In the genomic region with DNA sequence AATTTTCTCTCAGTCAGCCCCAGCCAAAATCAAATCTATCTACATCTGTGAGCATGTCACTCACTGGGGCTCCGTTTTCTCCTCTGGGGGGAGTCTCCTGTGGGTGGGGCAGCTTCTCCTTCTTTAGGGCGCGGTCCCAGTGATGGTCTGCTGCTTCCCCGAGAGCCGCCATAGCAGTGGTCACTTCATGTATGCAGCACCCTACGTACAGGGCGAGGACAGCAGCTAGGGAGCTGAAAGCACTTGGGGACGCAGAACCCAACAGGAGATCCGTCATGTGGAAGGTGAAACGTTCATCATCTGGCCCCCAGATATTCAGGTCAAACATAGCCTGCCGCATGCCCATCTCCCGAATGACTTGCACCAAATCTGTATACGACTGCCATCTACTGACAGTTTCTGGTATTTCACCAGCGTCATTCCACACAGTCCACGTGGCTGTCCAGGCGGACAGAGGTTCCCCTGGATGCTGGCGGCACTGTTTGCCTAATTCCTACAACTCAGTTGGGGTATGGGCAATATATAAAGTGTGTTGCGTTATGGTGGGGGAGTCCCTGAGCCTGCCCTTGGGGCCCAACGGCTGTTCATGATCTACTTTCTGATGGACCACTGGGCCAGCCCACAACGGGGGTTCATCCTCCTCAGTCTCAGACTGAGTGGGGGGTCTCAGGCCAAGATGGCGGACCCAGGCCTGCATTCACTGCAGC, we compare ENCODE assay signal across 1 cellular context.
TF ChIP-seq lines count a peak whose summit lies in the region.

No MANE protein-coding gene starts in this region.

TF ChIP-seq in HepG2, 621 proteins besides CTCF, POLR2A, EP300 and RAD21 (continued from another document):
- TF ChIP-seq HNF1B (CRISPR knock-in tag; IDR thresholded peaks at IDR 0.05): no peak
- TF ChIP-seq NR1H2 (CRISPR knock-in tag; IDR thresholded peaks at IDR 0.05; ENCODE audit: borderline replicate concordance, low read depth): no peak
- no peak for TF ChIP-seq NFAT5 (CRISPR knock-in tag; IDR thresholded peaks at IDR 0.05)
- TF ChIP-seq DRAP1 (CRISPR knock-in tag; IDR thresholded peaks at IDR 0.05): no peak
- no peak for TF ChIP-seq ZNF775 (CRISPR knock-in tag; IDR thresholded peaks at IDR 0.05; ENCODE audit: borderline replicate concordance)
- TF ChIP-seq STAG1 (CRISPR knock-in tag; IDR thresholded peaks at IDR 0.05): peak; percentile 81
- no peak for TF ChIP-seq ZNF614 (CRISPR knock-in tag; IDR thresholded peaks at IDR 0.05; ENCODE audit: borderline replicate concordance)
- TF ChIP-seq MAX (IDR thresholded peaks at IDR 0.05): peak; percentile 63
- no peak for TF ChIP-seq ZNF350 (CRISPR knock-in tag; IDR thresholded peaks at IDR 0.05; ENCODE audit: borderline replicate concordance, low read depth)
- peak; percentile 50; the same call in 1 of the 2 replicates for TF ChIP-seq MYC (CRISPR knock-in tag; IDR thresholded peaks at IDR 0.05; ENCODE audit: borderline replicate concordance)
